In genomic region chr20:60930023-60930790, GRCh38 we compare ENCODE assay signal across 27 cellular contexts.
"Had no signal": no experiment of that assay in that cellular context is flagged by ENCODE, and none has a peak within 500 bp of the region (broad histone marks: within the 10 kb centered on the region; RNA-seq: fewer than 3 reads in every experiment).

No MANE protein-coding gene starts in this region.

- H3K9me3 Mint-ChIP-seq: dendritic cell treated with granulocyte-macrophage colony-stimulating factor and Interleukin-4, amounts not matched to agents 40 ng/mL and 50 ng/mL, for 4 days; endodermal cell; mesothelial cell of epicardium had no signal

- H3K4me3 Mint-ChIP-seq: dendritic cell treated with granulocyte-macrophage colony-stimulating factor and Interleukin-4, amounts not matched to agents 40 ng/mL and 50 ng/mL, for 4 days; effector memory CD8-positive, alpha-beta T cell; endodermal cell; mesothelial cell of epicardium had no signal

- FAIRE-seq: endometrium, islet of Langerhans, keratinocyte had no signal

- H3K27ac Mint-ChIP-seq: dendritic cell treated with granulocyte-macrophage colony-stimulating factor and Interleukin-4, amounts not matched to agents 40 ng/mL and 50 ng/mL, for 4 days; effector memory CD8-positive, alpha-beta T cell; endodermal cell; mesothelial cell of epicardium had no signal

- H3K9me3 ChIP-seq: colonic mucosa, esophagus squamous epithelium, gastrocnemius medialis, heart right ventricle, left lung, lower lobe of right lung had no signal

- ATAC-seq: effector memory CD8-positive, alpha-beta T cell; esophagus mucosa; gastrocnemius medialis; heart right ventricle; left cardiac atrium; left lung; left ventricle myocardium superior; lower lobe of right lung; mucosa of descending colon had no signal

- H3K27me3 Mint-ChIP-seq: dendritic cell treated with granulocyte-macrophage colony-stimulating factor and Interleukin-4, amounts not matched to agents 40 ng/mL and 50 ng/mL, for 4 days had no signal

- H3K36me3 Mint-ChIP-seq: mesothelial cell of epicardium had no signal

- H3K27ac ChIP-seq: colonic mucosa, epithelial cell of prostate, esophagus squamous epithelium, gastrocnemius medialis, heart right ventricle, left lung, lower lobe of right lung had no signal

- H3K4me1 Mint-ChIP-seq: endodermal cell, mesothelial cell of epicardium had no signal

- H3K27me3 ChIP-seq: colonic mucosa, gastrocnemius medialis, left lung had no signal

- H3K4me1 ChIP-seq: colonic mucosa, gastrocnemius medialis, heart right ventricle, left lung, lower lobe of right lung had no signal

- H3K4me3 ChIP-seq: colonic mucosa, esophagus squamous epithelium, gastrocnemius medialis, heart right ventricle, left lung, lower lobe of right lung, mucosa of descending colon had no signal

- H3K36me3 ChIP-seq: colonic mucosa, esophagus squamous epithelium, gastrocnemius medialis, heart right ventricle, left lung, lower lobe of right lung had no signal

- DNase-seq: colonic mucosa; cortex of kidney; effector CD8-positive, alpha-beta T cell; effector memory CD8-positive, alpha-beta T cell; endodermal cell; erythroblast; esophagus squamous epithelium; foreskin fibroblast; foreskin melanocyte; gastrocnemius medialis; glutamatergic neuron; head of caudate nucleus; heart right ventricle; hippocampal formation; left cardiac atrium; left lung; left ventricle myocardium superior; lower lobe of right lung; mesenchymal stem cell; mucosa of descending colon had no signal
